ENCODE assay signal across 27 cellular contexts in the genomic region with DNA sequence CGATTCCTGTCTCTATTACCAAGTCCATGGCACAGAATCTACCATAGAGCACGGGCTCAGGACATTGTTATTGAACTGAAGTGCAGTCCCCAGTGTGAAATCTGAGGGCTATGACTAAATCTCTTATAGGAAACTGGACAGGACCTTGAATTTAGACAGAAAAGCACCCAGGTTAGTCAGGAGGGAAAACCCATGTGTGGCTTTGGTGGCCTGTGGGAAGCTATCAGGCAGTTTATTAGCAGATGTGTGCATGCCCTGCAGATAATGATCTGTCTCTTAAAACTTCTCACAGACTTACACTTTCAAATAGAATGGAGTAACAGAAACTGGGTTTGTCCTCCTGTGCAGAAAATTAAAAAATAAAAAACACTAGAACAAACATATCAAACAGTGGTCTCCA.
DNase-seq lines count a peak whose midpoint lies in the region; ATAC-seq and TF ChIP-seq lines count a peak whose summit lies in the region.
"Had no signal": no experiment of that assay in that cellular context is flagged by ENCODE, and none has a peak within 500 bp of the region (broad histone marks: within the 10 kb centered on the region; RNA-seq: fewer than 3 reads in every experiment).

No MANE protein-coding gene starts in this region.

- no peak overlapping the region for H3K4me3 ChIP-seq in CD4-positive, alpha-beta memory T cell (ENCODE audit: low read length in 2 of 2)
- H3K4me3 ChIP-seq: hepatocyte, thoracic aorta had no signal

- no peaks in the 10 kb centered on the region for H3K4me1 ChIP-seq in CD4-positive, alpha-beta memory T cell (ENCODE audit: insufficient read depth, low read length)
- H3K4me1 ChIP-seq: parathyroid adenoma had no signal

- H3K36me3 Mint-ChIP-seq in mesothelial cell of epicardium, result no peaks in the 10 kb centered on the region
- H3K36me3 Mint-ChIP-seq in CD4-positive, alpha-beta memory T cell, result no peaks in the 10 kb centered on the region
- H3K36me3 Mint-ChIP-seq: brain, CD14-positive monocyte, WTC11 had no signal

- no peaks in the 10 kb centered on the region for H3K9me3 Mint-ChIP-seq in mesothelial cell of epicardium
- peaks cover 0 to 2% (median 0%) of the 10 kb centered on the region in 8 donors for H3K9me3 Mint-ChIP-seq in CD4-positive, alpha-beta memory T cell
- H3K9me3 Mint-ChIP-seq: nephron; T-helper 2 cell treated with Interferon-gamma antibody and Interleukin-4, amounts not matched to agents 5 μg/mL and 100 μg/mL, for 36 hours; WTC11 had no signal

- POLR2A ChIA-PET in CD4-positive, alpha-beta memory T cell (lab: Charles Lee; ENCODE audit: partially characterized antibody), result no interaction called here

- H3K27ac ChIP-seq in CD4-positive, alpha-beta memory T cell (ENCODE audit: low read depth, low read length), result no peak overlapping the region
- H3K27ac ChIP-seq: hepatocyte, HL-60, parathyroid adenoma, thoracic aorta had no signal

- H3K27ac Mint-ChIP-seq in mesothelial cell of epicardium, result peak overlapping the region; percentile 19
- no peak overlapping the region for H3K27ac Mint-ChIP-seq in CD4-positive, alpha-beta memory T cell
- H3K27ac Mint-ChIP-seq: brain; CD14-positive monocyte; effector memory CD8-positive, alpha-beta T cell; nephron; T-helper 2 cell treated with Interferon-gamma antibody and Interleukin-4, amounts not matched to agents 5 μg/mL and 100 μg/mL, for 36 hours; WTC11 had no signal

- no peak overlapping the region for H3K4me3 Mint-ChIP-seq in mesothelial cell of epicardium
- no peak overlapping the region for H3K4me3 Mint-ChIP-seq in CD4-positive, alpha-beta memory T cell
- H3K4me3 Mint-ChIP-seq: brain; CD14-positive monocyte; effector memory CD8-positive, alpha-beta T cell; nephron; T-helper 2 cell treated with Interferon-gamma antibody and Interleukin-4, amounts not matched to agents 5 μg/mL and 100 μg/mL, for 36 hours; WTC11 had no signal

- H3K9me3 ChIP-seq in CD4-positive, alpha-beta memory T cell (ENCODE audit: control insufficient read depth in 1 of 2, low read length in 2 of 2), result no peaks in the 10 kb centered on the region
- H3K9me3 ChIP-seq: thoracic aorta had no signal

- no peaks in the 10 kb centered on the region for H3K27me3 Mint-ChIP-seq in mesothelial cell of epicardium (ENCODE audit: low read depth)
- no peaks in the 10 kb centered on the region for H3K27me3 Mint-ChIP-seq in CD4-positive, alpha-beta memory T cell

- peaks cover 65% of the 10 kb centered on the region for H3K4me1 Mint-ChIP-seq in mesothelial cell of epicardium
- H3K4me1 Mint-ChIP-seq in CD4-positive, alpha-beta memory T cell, result no peaks in the 10 kb centered on the region
- H3K4me1 Mint-ChIP-seq: CD14-positive monocyte had no signal

- intact Hi-C loops in CD4-positive, alpha-beta memory T cell (cut with micrococcal nuclease), result no loop called here

- ATAC-seq in GM18511 (IDR thresholded peaks at IDR 0.05; ENCODE audit: unreplicated experiment) (peak; percentile 73), GM21619 (IDR thresholded peaks at IDR 0.05; ENCODE audit: unreplicated experiment) (peak; percentile 72), HG02981 (IDR thresholded peaks at IDR 0.05; ENCODE audit: unreplicated experiment) (peak; percentile 57)
- ATAC-seq: effector memory CD8-positive, alpha-beta T cell; esophagus mucosa; right cardiac atrium; SK-N-SH treated with all-trans-retinoic acid at 6 μM for 48 hours; WTC11 had no signal

- no peaks in the 10 kb centered on the region for H3K36me3 ChIP-seq in CD4-positive, alpha-beta memory T cell (ENCODE audit: insufficient read depth, low read length)
- H3K36me3 ChIP-seq: thoracic aorta had no signal

- no peak for DNase-seq in mesothelial cell of epicardium (ENCODE audit: low spot score in 2 of 2, unreplicated experiment in 2 of 2)
- DNase-seq in NK-92 treated with Interleukin-12 subunit alpha and Interleukin-12 subunit beta, amount 100 ng/mL, for 24 hours (lab: John Stamatoyannopoulos, UW), result no peak
- DNase-seq in CD4-positive, alpha-beta memory T cell, result no peak
- DNase-seq in islet precursor cell, result no peak
- DNase-seq: activated CD4-positive, alpha-beta T cell treated with anti-CD3 and anti-CD28 coated beads, Interleukin-2, amount 50 U/mL, for 4 hours; activated effector memory CD4-positive, alpha-beta T cell treated with anti-CD3 and anti-CD28 coated beads, Interleukin-2, amount 50 U/mL, for 16 hours; effector memory CD8-positive, alpha-beta T cell; EL; NCI-H1436 treated with DMSO at 0.1 percent for 48 hours; NCI-H524; right cardiac atrium; stimulated activated CD4-positive, alpha-beta T cell treated with anti-CD3 and anti-CD28 coated beads, Interleukin-4, amount 100 ng/mL, for 24 hours; stimulated activated naive CD4-positive, alpha-beta T cell treated with Interleukin-2 at 50 U/mL for 16 hours had no signal

- H3K27me3 ChIP-seq in CD4-positive, alpha-beta memory T cell (ENCODE audit: insufficient read depth, low read length), result no peaks in the 10 kb centered on the region
- H3K27me3 ChIP-seq: hepatocyte had no signal

- CTCF ChIA-PET in CD4-positive, alpha-beta memory T cell (lab: Charles Lee; ENCODE audit: partially characterized antibody), result no interaction called here

- no peak for TF ChIP-seq CTCF in mesothelial cell of epicardium (IDR thresholded peaks at IDR 0.05; ENCODE audit: unreplicated experiment)
